ENCODE assay signal across 36 cellular contexts in the genomic region with DNA sequence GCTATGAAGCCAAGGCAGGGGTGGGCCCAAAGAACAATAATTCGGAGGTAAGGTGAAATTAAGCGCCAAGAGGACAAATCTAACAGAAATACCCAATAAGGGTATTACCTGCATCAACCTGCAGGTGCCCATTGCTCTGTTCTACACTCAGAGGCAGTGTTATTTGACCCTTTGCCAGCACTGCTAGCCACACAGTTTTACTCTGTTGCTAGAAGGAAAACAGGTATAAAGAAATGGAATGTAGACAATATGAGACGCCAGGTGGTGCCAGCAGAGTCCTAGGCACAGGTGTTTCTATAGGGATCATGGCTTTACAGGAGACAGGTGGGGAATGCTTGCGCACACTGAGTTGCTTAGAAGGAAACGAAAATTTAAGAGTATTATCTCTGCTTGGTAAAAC.
"Had no signal": no experiment of that assay in that cellular context is flagged by ENCODE, and none has a peak within 500 bp of the region (broad histone marks: within the 10 kb centered on the region; RNA-seq: fewer than 3 reads in every experiment).

No MANE protein-coding gene starts in this region.

- H3K9me3 Mint-ChIP-seq: activated CD4-positive, alpha-beta memory T cell treated with anti-CD3 and anti-CD28 coated beads, Interleukin-2, amount 10 ng/mL, durations not matched to agents 7 days and 5 days; activated CD4-positive, alpha-beta T cell treated with anti-CD3 and anti-CD28 coated beads, Interleukin-2, amount 10 ng/mL, durations not matched to agents 7 days and 5 days; activated naive CD4-positive, alpha-beta T cell treated with anti-CD3 and anti-CD28 coated beads, Interleukin-2, amount 10 ng/mL, durations not matched to agents 7 days and 5 days; activated naive CD4-positive, alpha-beta T cell treated with anti-CD3 and anti-CD28 coated beads, Interleukin-2, amount 50 U/mL, for 24 hours; activated naive CD8-positive, alpha-beta T cell treated with anti-CD3 and anti-CD28 coated beads, Interleukin-2, amount 10 ng/mL, durations not matched to agents 7 days and 5 days; brain; T-helper 1 cell treated with Interleukin-12 subunit alpha and Interleukin-12 subunit beta and Interleukin-4 antibody, amounts not matched to agents 30 μg/mL and 1 μg/mL, for 36 hours; T-helper 2 cell treated with Interferon-gamma antibody and Interleukin-4, amounts not matched to agents 5 μg/mL and 100 μg/mL, for 36 hours had no signal

- DNase-seq: activated CD4-positive, alpha-beta memory T cell treated with anti-CD3 and anti-CD28 coated beads, Interleukin-2, amount 10 ng/mL, durations not matched to agents 7 days and 5 days; activated CD4-positive, alpha-beta T cell treated with anti-CD3 and anti-CD28 coated beads for 1 hour; activated CD4-positive, alpha-beta T cell treated with anti-CD3 and anti-CD28 coated beads for 36 hours; activated CD4-positive, alpha-beta T cell treated with anti-CD3 and anti-CD28 coated beads for 48 hours; activated CD4-positive, alpha-beta T cell treated with anti-CD3 and anti-CD28 coated beads, Interleukin-2, amount 10 ng/mL, durations not matched to agents 7 days and 5 days; activated CD4-positive, alpha-beta T cell treated with anti-CD3 and anti-CD28 coated beads, Interleukin-2, amount 50 U/mL, for 48 hours; activated CD4-positive, CD25-positive, alpha-beta regulatory T cell; activated CD8-positive, alpha-beta memory T cell treated with anti-CD3 and anti-CD28 coated beads for 24 hours; activated CD8-positive, alpha-beta memory T cell treated with anti-CD3 and anti-CD28 coated beads, Interleukin-2, amount 10 ng/mL, durations not matched to agents 7 days and 5 days; activated CD8-positive, alpha-beta memory T cell treated with anti-CD3 and anti-CD28 coated beads, Interleukin-2, amount 50 U/mL, for 48 hours; activated CD8-positive, alpha-beta T cell treated with anti-CD3 and anti-CD28 coated beads, Interleukin-2, amount 10 ng/mL, durations not matched to agents 7 days and 5 days; activated effector memory CD4-positive, alpha-beta T cell treated with Interleukin-2 at 50 U/mL for 16 hours; activated gamma-delta T cell; activated naive CD4-positive, alpha-beta T cell treated with anti-CD3 and anti-CD28 coated beads, Interleukin-2, amount 10 ng/mL, durations not matched to agents 7 days and 5 days; activated naive CD4-positive, alpha-beta T cell treated with Interleukin-2 at 50 U/mL for 16 hours; activated naive CD8-positive, alpha-beta T cell treated with anti-CD3 and anti-CD28 coated beads, Interleukin-2, amount 10 ng/mL, durations not matched to agents 7 days and 5 days; activated naive CD8-positive, alpha-beta T cell treated with anti-CD3 and anti-CD28 coated beads, Interleukin-2, amount 50 U/mL, for 24 hours; activated T-cell treated with anti-CD3 and anti-CD28 coated beads, Interleukin-2, amount 50 U/mL, for 24 hours; activated T-cell treated with anti-CD3 and anti-CD28 coated beads, Interleukin-2, amount 50 U/mL, for 48 hours; amygdala; anterior cingulate cortex; caudate nucleus; cerebellar nuclear complex; T-helper 2 cell; T-helper 9 cell had no signal

- H3K36me3 Mint-ChIP-seq: activated CD8-positive, alpha-beta memory T cell treated with anti-CD3 and anti-CD28 coated beads, Interleukin-2, amount 10 ng/mL, durations not matched to agents 7 days and 5 days; activated naive CD4-positive, alpha-beta T cell treated with anti-CD3 and anti-CD28 coated beads, Interleukin-2, amount 10 ng/mL, durations not matched to agents 7 days and 5 days; activated naive CD4-positive, alpha-beta T cell treated with anti-CD3 and anti-CD28 coated beads, Interleukin-2, amount 50 U/mL, for 24 hours; activated naive CD8-positive, alpha-beta T cell; activated naive CD8-positive, alpha-beta T cell treated with anti-CD3 and anti-CD28 coated beads, Interleukin-2, amount 10 ng/mL, durations not matched to agents 7 days and 5 days; brain had no signal

- H3K27me3 Mint-ChIP-seq: activated CD4-positive, alpha-beta memory T cell treated with anti-CD3 and anti-CD28 coated beads, Interleukin-2, amount 10 ng/mL, durations not matched to agents 7 days and 5 days; activated CD4-positive, alpha-beta T cell treated with anti-CD3 and anti-CD28 coated beads for 36 hours; activated CD4-positive, alpha-beta T cell treated with anti-CD3 and anti-CD28 coated beads, Interleukin-2, amount 10 ng/mL, durations not matched to agents 7 days and 5 days; activated CD8-positive, alpha-beta memory T cell treated with anti-CD3 and anti-CD28 coated beads, Interleukin-2, amount 10 ng/mL, durations not matched to agents 7 days and 5 days; activated naive CD4-positive, alpha-beta T cell treated with anti-CD3 and anti-CD28 coated beads, Interleukin-2, amount 10 ng/mL, durations not matched to agents 7 days and 5 days; activated naive CD4-positive, alpha-beta T cell treated with anti-CD3 and anti-CD28 coated beads, Interleukin-2, amount 50 U/mL, for 24 hours; activated naive CD8-positive, alpha-beta T cell; activated naive CD8-positive, alpha-beta T cell treated with anti-CD3 and anti-CD28 coated beads, Interleukin-2, amount 10 ng/mL, durations not matched to agents 7 days and 5 days; activated naive CD8-positive, alpha-beta T cell treated with anti-CD3 and anti-CD28 coated beads, Interleukin-2, amount 50 U/mL, for 24 hours; activated T-cell treated with anti-CD3 and anti-CD28 coated beads, Interleukin-2, amount 50 U/mL, for 24 hours; brain; central memory CD8-positive, alpha-beta T cell had no signal

- H3K36me3 ChIP-seq: ascending aorta, cardiac muscle cell had no signal

- H3K27me3 ChIP-seq: ascending aorta, cardiac muscle cell had no signal

- H3K27ac ChIP-seq: ascending aorta, cardiac muscle cell, VCaP had no signal

- H3K4me1 ChIP-seq: ascending aorta had no signal

- H3K4me1 Mint-ChIP-seq: activated CD4-positive, alpha-beta memory T cell treated with anti-CD3 and anti-CD28 coated beads, Interleukin-2, amount 10 ng/mL, durations not matched to agents 7 days and 5 days; activated CD4-positive, alpha-beta T cell treated with anti-CD3 and anti-CD28 coated beads for 36 hours; activated CD4-positive, alpha-beta T cell treated with anti-CD3 and anti-CD28 coated beads, Interleukin-2, amount 10 ng/mL, durations not matched to agents 7 days and 5 days; activated CD8-positive, alpha-beta memory T cell treated with anti-CD3 and anti-CD28 coated beads, Interleukin-2, amount 10 ng/mL, durations not matched to agents 7 days and 5 days; activated naive CD4-positive, alpha-beta T cell treated with anti-CD3 and anti-CD28 coated beads, Interleukin-2, amount 10 ng/mL, durations not matched to agents 7 days and 5 days; activated naive CD4-positive, alpha-beta T cell treated with anti-CD3 and anti-CD28 coated beads, Interleukin-2, amount 50 U/mL, for 24 hours; activated naive CD8-positive, alpha-beta T cell treated with anti-CD3 and anti-CD28 coated beads, Interleukin-2, amount 10 ng/mL, durations not matched to agents 7 days and 5 days; activated naive CD8-positive, alpha-beta T cell treated with anti-CD3 and anti-CD28 coated beads, Interleukin-2, amount 50 U/mL, for 24 hours; brain; central memory CD8-positive, alpha-beta T cell had no signal

- H3K9me3 ChIP-seq: ascending aorta had no signal

- ATAC-seq: activated CD4-positive, alpha-beta T cell treated with anti-CD3 and anti-CD28 coated beads for 36 hours; activated CD4-positive, CD25-positive, alpha-beta regulatory T cell treated with anti-CD3 and anti-CD28 coated beads, Interleukin-2, amount 50 U/mL, for 24 hours; activated CD8-positive, alpha-beta memory T cell treated with anti-CD3 and anti-CD28 coated beads, Interleukin-2, amount 10 ng/mL, durations not matched to agents 7 days and 5 days; activated CD8-positive, alpha-beta T cell treated with anti-CD3 and anti-CD28 coated beads, Interleukin-2, amount 10 ng/mL, durations not matched to agents 7 days and 5 days; activated naive CD8-positive, alpha-beta T cell treated with anti-CD3 and anti-CD28 coated beads, Interleukin-2, amount 50 U/mL, for 24 hours had no signal

- H3K27ac Mint-ChIP-seq: activated CD4-positive, alpha-beta memory T cell treated with anti-CD3 and anti-CD28 coated beads, Interleukin-2, amount 10 ng/mL, durations not matched to agents 7 days and 5 days; activated CD4-positive, alpha-beta T cell treated with anti-CD3 and anti-CD28 coated beads for 36 hours; activated CD4-positive, alpha-beta T cell treated with anti-CD3 and anti-CD28 coated beads, Interleukin-2, amount 10 ng/mL, durations not matched to agents 7 days and 5 days; activated CD8-positive, alpha-beta memory T cell treated with anti-CD3 and anti-CD28 coated beads, Interleukin-2, amount 10 ng/mL, durations not matched to agents 7 days and 5 days; activated CD8-positive, alpha-beta T cell treated with anti-CD3 and anti-CD28 coated beads, Interleukin-2, amount 10 ng/mL, durations not matched to agents 7 days and 5 days; activated naive CD4-positive, alpha-beta T cell treated with anti-CD3 and anti-CD28 coated beads, Interleukin-2, amount 10 ng/mL, durations not matched to agents 7 days and 5 days; activated naive CD4-positive, alpha-beta T cell treated with anti-CD3 and anti-CD28 coated beads, Interleukin-2, amount 50 U/mL, for 24 hours; activated naive CD8-positive, alpha-beta T cell; activated naive CD8-positive, alpha-beta T cell treated with anti-CD3 and anti-CD28 coated beads, Interleukin-2, amount 10 ng/mL, durations not matched to agents 7 days and 5 days; activated naive CD8-positive, alpha-beta T cell treated with anti-CD3 and anti-CD28 coated beads, Interleukin-2, amount 50 U/mL, for 24 hours; activated T-cell treated with anti-CD3 and anti-CD28 coated beads, Interleukin-2, amount 50 U/mL, for 24 hours; activated T-helper 2 cell treated with anti-CD3 and anti-CD28 coated beads, Interferon-gamma antibody, Interleukin-2, Interleukin-4, amounts not matched to agents 10 μg/mL and 5 μg/mL and 100 μg/mL, durations not matched to agents 14 hours and 24 hours and 36 hours; brain; T-helper 1 cell treated with Interleukin-12 subunit alpha and Interleukin-12 subunit beta and Interleukin-4 antibody, amounts not matched to agents 30 μg/mL and 1 μg/mL, for 36 hours; T-helper 2 cell treated with Interferon-gamma antibody and Interleukin-4, amounts not matched to agents 5 μg/mL and 100 μg/mL, for 36 hours had no signal

- H3K4me3 Mint-ChIP-seq: activated CD4-positive, alpha-beta memory T cell treated with anti-CD3 and anti-CD28 coated beads, Interleukin-2, amount 10 ng/mL, durations not matched to agents 7 days and 5 days; activated CD4-positive, alpha-beta T cell treated with anti-CD3 and anti-CD28 coated beads for 36 hours; activated CD4-positive, alpha-beta T cell treated with anti-CD3 and anti-CD28 coated beads, Interleukin-2, amount 10 ng/mL, durations not matched to agents 7 days and 5 days; activated CD8-positive, alpha-beta memory T cell treated with anti-CD3 and anti-CD28 coated beads, Interleukin-2, amount 10 ng/mL, durations not matched to agents 7 days and 5 days; activated CD8-positive, alpha-beta T cell treated with anti-CD3 and anti-CD28 coated beads, Interleukin-2, amount 10 ng/mL, durations not matched to agents 7 days and 5 days; activated naive CD4-positive, alpha-beta T cell treated with anti-CD3 and anti-CD28 coated beads, Interleukin-2, amount 10 ng/mL, durations not matched to agents 7 days and 5 days; activated naive CD4-positive, alpha-beta T cell treated with anti-CD3 and anti-CD28 coated beads, Interleukin-2, amount 50 U/mL, for 24 hours; activated naive CD8-positive, alpha-beta T cell; activated naive CD8-positive, alpha-beta T cell treated with anti-CD3 and anti-CD28 coated beads, Interleukin-2, amount 10 ng/mL, durations not matched to agents 7 days and 5 days; activated naive CD8-positive, alpha-beta T cell treated with anti-CD3 and anti-CD28 coated beads, Interleukin-2, amount 50 U/mL, for 24 hours; activated T-cell treated with anti-CD3 and anti-CD28 coated beads, Interleukin-2, amount 50 U/mL, for 24 hours; brain; central memory CD8-positive, alpha-beta T cell; T-helper 1 cell treated with Interleukin-12 subunit alpha and Interleukin-12 subunit beta and Interleukin-4 antibody, amounts not matched to agents 30 μg/mL and 1 μg/mL, for 36 hours; T-helper 2 cell treated with Interferon-gamma antibody and Interleukin-4, amounts not matched to agents 5 μg/mL and 100 μg/mL, for 36 hours had no signal

- H3K4me3 ChIP-seq: ascending aorta, cardiac muscle cell had no signal
